ENCODE assay signal across 25 cellular contexts in the genomic region with DNA sequence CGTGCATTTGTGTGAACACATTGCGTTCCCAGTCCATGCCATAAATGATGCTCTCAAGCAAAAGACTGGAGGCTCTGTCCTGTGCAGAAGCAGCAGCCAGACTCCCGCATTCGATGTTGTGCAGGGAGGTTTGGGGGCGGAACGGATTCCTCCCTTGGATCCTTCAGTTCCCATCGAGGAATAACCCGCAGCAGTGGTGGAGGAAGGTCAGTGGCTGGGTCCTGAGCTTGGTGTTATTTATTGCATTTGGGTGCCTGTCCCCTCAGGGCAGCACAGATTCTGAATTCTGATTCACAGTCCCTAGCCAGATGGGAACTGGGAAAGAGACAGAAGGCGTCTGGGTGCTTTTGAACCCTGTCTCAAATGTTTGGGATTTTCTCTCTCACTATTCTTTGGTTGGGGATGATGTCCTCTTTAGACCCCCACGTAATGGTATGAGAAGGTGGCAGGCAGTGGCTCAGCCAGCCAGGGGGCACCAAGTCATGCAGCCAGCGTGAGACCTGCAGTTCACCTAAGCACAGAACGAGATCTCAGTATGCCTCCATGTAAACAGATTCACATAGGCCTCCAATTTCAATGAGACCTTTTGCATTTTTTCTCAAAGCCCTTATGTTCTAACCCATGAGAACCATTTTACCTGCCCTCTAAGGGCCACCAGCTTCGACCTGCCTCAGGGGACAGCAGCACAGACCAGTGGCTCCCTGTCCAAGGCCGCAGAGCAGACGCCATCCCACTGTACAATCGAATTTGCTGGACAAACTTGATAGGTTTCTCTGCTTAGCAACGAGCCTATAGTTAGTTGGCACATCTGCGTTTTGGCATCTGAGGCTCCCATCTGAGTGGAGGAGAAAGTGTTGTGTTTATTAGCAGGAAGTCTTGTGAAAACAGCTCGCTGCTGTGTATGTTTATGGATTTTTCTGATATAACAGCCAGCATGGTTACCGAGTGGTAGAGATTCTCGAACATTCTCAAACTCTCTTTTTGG. TPM values are rescaled to one million over a fixed set of nuclear protein-coding genes. Genes with fewer than 3 reads are reported as not detected.
DNase-seq lines count a peak whose midpoint lies in the region; FAIRE-seq and TF ChIP-seq lines count a peak whose summit lies in the region.
"Had no signal": no experiment of that assay in that cellular context is flagged by ENCODE, and none has a peak within 500 bp of the region (broad histone marks: within the 10 kb centered on the region; RNA-seq: fewer than 3 reads in every experiment).

No MANE protein-coding gene starts in this region.

- H3K36me3 ChIP-seq in kidney (ENCODE audit: control insufficient read depth in 1 of 2, insufficient read depth in 2 of 2, low read length in 2 of 2) (no peaks in the 10 kb centered on the region), suprapubic skin (peaks cover 32% of the 10 kb centered on the region)
- H3K36me3 ChIP-seq: prostate gland had no signal

- H3K4me3 ChIP-seq in kidney (ENCODE audit: low read length in 2 of 2) = no peak overlapping the region
- H3K4me3 ChIP-seq in suprapubic skin = no peak overlapping the region
- H3K4me3 ChIP-seq: gastroesophageal sphincter, prostate gland had no signal

- DNase-seq in NCI-H1694 treated with DMSO at 0.1 percent for 48 hours (lab: John Stamatoyannopoulos, UW) = peak; percentile 11
- DNase-seq in NCI-H1694 (lab: John Stamatoyannopoulos, UW) = no peak
- DNase-seq in kidney = peak; percentile 41
- DNase-seq in suprapubic skin (ENCODE audit: low spot score in 2 of 2) = peak; percentile 38 to 43
- no peak for DNase-seq in NCI-H1417 (lab: John Stamatoyannopoulos, UW)
- no peak for DNase-seq in NCI-H2227 treated with DMSO at 0.1 percent for 48 hours (lab: John Stamatoyannopoulos, UW)
- no peak for DNase-seq in COR-L47 (lab: John Stamatoyannopoulos, UW)
- DNase-seq: activated CD4-positive, alpha-beta T cell treated with anti-CD3 and anti-CD28 coated beads, Interleukin-2, amount 10 ng/mL, durations not matched to agents 7 days and 5 days; activated CD8-positive, alpha-beta memory T cell treated with anti-CD3 and anti-CD28 coated beads, Interleukin-2, amount 50 U/mL, for 48 hours; activated gamma-delta T cell treated with Interleukin-2 at 50 U/mL for 16 hours; amniotic stem cell; left cardiac atrium; natural killer cell; NCI-H1436; NCI-H2171; SHP77; small intestine; stimulated activated CD4-positive, alpha-beta T cell treated with anti-CD3 and anti-CD28 coated beads, Interleukin-4, amount 100 ng/mL, for 24 hours; T-cell; trophoblast cell had no signal

- TF ChIP-seq POLR2A in suprapubic skin (IDR thresholded peaks at IDR 0.05) = no peak

- H3K27ac ChIP-seq in VCaP = peak overlapping the region; percentile 85
- no peak overlapping the region for H3K27ac ChIP-seq in kidney (ENCODE audit: low read depth in 2 of 2, low read length in 2 of 2)
- peak overlapping the region; percentile 39 for H3K27ac ChIP-seq in suprapubic skin
- H3K27ac ChIP-seq: 22Rv1, gastroesophageal sphincter had no signal

- no peaks in the 10 kb centered on the region for H3K27me3 ChIP-seq in suprapubic skin
- H3K27me3 ChIP-seq: gastroesophageal sphincter had no signal

- intact Hi-C loops in kidney (cut with DNase I) = no loop called here

- no peak overlapping the region for H3K9ac ChIP-seq in kidney (ENCODE audit: low read length in 2 of 2)

- TF ChIP-seq CTCF in VCaP (conservative IDR thresholded peaks at IDR 0.05) (no peak), kidney (IDR thresholded peaks at IDR 0.05; ENCODE audit: borderline replicate concordance, extremely low read depth, insufficient read depth) (no peak), suprapubic skin (IDR thresholded peaks at IDR 0.05) (no peak)

- H3K9me3 ChIP-seq in kidney (ENCODE audit: control insufficient read depth in 1 of 2, low read length in 2 of 2) = no peaks in the 10 kb centered on the region
- H3K9me3 ChIP-seq in suprapubic skin = no peaks in the 10 kb centered on the region
- H3K9me3 ChIP-seq: gastroesophageal sphincter, prostate gland had no signal

- no peak for FAIRE-seq in kidney (lab: Jason Lieb, UNC)
- FAIRE-seq: GM18507, small intestine had no signal

- WGBS in suprapubic skin = 68% methylated on average over 21 of the region's 21 CpGs

- TF ChIP-seq EP300 in suprapubic skin (IDR thresholded peaks at IDR 0.05) = no peak

- H3K4me1 ChIP-seq in kidney (ENCODE audit: control insufficient read depth in 1 of 2, insufficient read depth in 1 of 2, low read depth in 1 of 2, low read length in 2 of 2) (peaks cover 0 to 2% of the 10 kb centered on the region in 2 donors), suprapubic skin (peaks cover 37% of the 10 kb centered on the region)

RNA-seq across cellular contexts. Expression of a gene that starts 17.8 kb away (rescaled TPM):
- total RNA-seq in kidney (22.0 TPM), suprapubic skin (100 to 1,000 TPM; 153 to 189 (median 171) TPM)
- polyA plus RNA-seq in kidney (ENCODE audit: insufficient read depth, low read depth, low replicate concordance) = 10.5 TPM

Comparison
In these comparisons a context has a peak if more than half of its experiments do, and no peak if none do; other contexts are left out.
1. DNase-seq: peak in NCI-H1694 treated with DMSO at 0.1 percent for 48 hours (single experiment), kidney (single experiment) and suprapubic skin (2 of 2); none in NCI-H1694 (single experiment), NCI-H1417 (0 of 3), NCI-H2227 treated with DMSO at 0.1 percent for 48 hours (single experiment) and COR-L47 (single experiment).
2. H3K27ac ChIP-seq: peak in VCaP (single experiment) and suprapubic skin (single experiment); none in kidney (0 of 2).